ENCODE assay signal across 8 cellular contexts in genomic region chr9:137241490-137242328, GRCh38. TPM values are rescaled to one million over a fixed set of nuclear protein-coding genes. Genes with fewer than 3 reads are reported as not detected.
A peak's percentile ranks its signal among the peaks of the same experiment; 100 is the strongest.
DNase-seq lines count a peak whose midpoint lies in the region; ATAC-seq, FAIRE-seq and TF ChIP-seq lines count a peak whose summit lies in the region.

No MANE protein-coding gene starts in this region.

- H3K27me3 ChIP-seq in iPS-18a (ENCODE audit: control insufficient read depth, insufficient read depth, low read length) = no peaks in the 10 kb centered on the region

- peak; percentile 10 for ATAC-seq in HG03066 (IDR thresholded peaks at IDR 0.05; ENCODE audit: low read depth, unreplicated experiment)

- H3K9ac ChIP-seq in iPS-18a (ENCODE audit: low read length) = peak overlapping the region; percentile 63

- TF ChIP-seq POLR2A in GM12891 (IDR thresholded peaks at IDR 0.05; ENCODE audit: low read depth, low read length) = no peak

- peak; percentile 33 for FAIRE-seq in GM12891 (lab: Jason Lieb, UNC)

- H3K27ac ChIP-seq in iPS-18a (ENCODE audit: low read length) = no peak overlapping the region

- no peaks in the 10 kb centered on the region for H3K9me3 ChIP-seq in iPS-18a (ENCODE audit: control insufficient read depth, low read depth, low read length)

- peaks cover 18% of the 10 kb centered on the region for H3K36me3 ChIP-seq in iPS-18a (ENCODE audit: control insufficient read depth, low read depth, low read length)

- H3K4me3 ChIP-seq in iPS-18a (ENCODE audit: low read length) = peak overlapping the region; percentile 77

- H3K4me1 ChIP-seq in iPS-18a (ENCODE audit: control insufficient read depth, low read depth, low read length) = peaks cover 12% of the 10 kb centered on the region

- DNase-seq in GM12891 (ENCODE audit: insufficient read length, low spot score) = peak; percentile 65
- DNase-seq in T-helper 2 cell = peak; percentile 41 to 65 (median 60)
- DNase-seq in astrocyte of the hippocampus (ENCODE audit: low read depth, low spot score) = peak; percentile 71
- peak; percentile 76 for DNase-seq in stimulated activated CD4-positive, alpha-beta T cell treated with anti-CD3 and anti-CD28 coated beads, Interleukin-15, amount 100 ng/mL, for 24 hours
- no peak for DNase-seq in GF-D8 (lab: John Stamatoyannopoulos, UW)
- DNase-seq in NCI-H1105 treated with DMSO at 0.1 percent for 48 hours (lab: John Stamatoyannopoulos, UW) = no peak

TF ChIP-seq in GM12891, 5 proteins besides CTCF, POLR2A, EP300 and RAD21:
- TF ChIP-seq SPI1 (IDR thresholded peaks at IDR 0.05; ENCODE audit: low read depth, low read length) = no peak
- no peak for TF ChIP-seq PAX5 (IDR thresholded peaks at IDR 0.05; ENCODE audit: insufficient read depth, low read length, severe bottlenecking)
- TF ChIP-seq POU2F2 (IDR thresholded peaks at IDR 0.05; ENCODE audit: low read depth, low read length) = no peak
- TF ChIP-seq TAF1 (IDR thresholded peaks at IDR 0.05; ENCODE audit: low read depth, low read length) = no peak
- TF ChIP-seq POLR2AphosphoS5 (IDR thresholded peaks at IDR 0.05; ENCODE audit: low read depth, low read length) = no peak

RNA-seq across cellular contexts. Expression of gene TUBB4B, which starts 0.6 kb away (rescaled TPM):
- 199 TPM for polyA plus RNA-seq in GM12891 (2012; ENCODE audit: low read depth, missing spikeins)

RNA-seq across cellular contexts. Expression of gene STPG3, which starts 9.4 kb away (rescaled TPM):
- 0.28 TPM for polyA plus RNA-seq in GM12891 (2012; ENCODE audit: low read depth, missing spikeins)

RNA-seq across cellular contexts. Expression of gene SLC34A3, which starts 11.0 kb away (rescaled TPM):
- polyA plus RNA-seq in GM12891 (2012; ENCODE audit: low read depth, missing spikeins) = not detected

RNA-seq across cellular contexts. Expression of gene NELFB, which starts 13.4 kb away (rescaled TPM):
- 30.7 TPM for polyA plus RNA-seq in GM12891 (2012; ENCODE audit: low read depth, missing spikeins)

RNA-seq across cellular contexts. Expression of gene RNF224, which starts 14.4 kb away (rescaled TPM):
- 0.17 TPM for polyA plus RNA-seq in GM12891 (2012; ENCODE audit: low read depth, missing spikeins)

Comparison
In these comparisons a context has a peak if more than half of its experiments do, and no peak if none do; other contexts are left out.
1. DNase-seq: peak in GM12891 (single experiment), T-helper 2 cell (5 of 5), astrocyte of the hippocampus (single experiment) and stimulated activated CD4-positive, alpha-beta T cell treated with anti-CD3 and anti-CD28 coated beads, Interleukin-15, amount 100 ng/mL, for 24 hours (single experiment); none in GF-D8 (single experiment) and NCI-H1105 treated with DMSO at 0.1 percent for 48 hours (single experiment).